In genomic region chr3:59049671-59050331, GRCh38 we compare ENCODE assay signal across 8 cellular contexts. TPM values are rescaled to one million over a fixed set of nuclear protein-coding genes. Genes with fewer than 3 reads are reported as not detected.
A peak's percentile ranks its signal among the peaks of the same experiment; 100 is the strongest.
DNase-seq lines count a peak whose midpoint lies in the region; ATAC-seq and TF ChIP-seq lines count a peak whose summit lies in the region.

TSS of gene CFAP20DC (minus strand) at chr3:59050025. CDS start at chr3:59049631, 394 bp downstream.

- H3K4me3 Mint-ChIP-seq in CD8-positive, alpha-beta memory T cell: peak within 1 kb of the TSS; percentile 58 to 86 (median 77)
- H3K4me3 Mint-ChIP-seq in activated T-cell treated with anti-CD3 and anti-CD28 coated beads, Interleukin-2, amount 50 U/mL, for 4 hours: peak within 1 kb of the TSS; percentile 75

- no peaks in the 10 kb centered on the region for H3K36me3 ChIP-seq in CD8-positive, alpha-beta memory T cell (ENCODE audit: insufficient read depth, low read length)
- H3K36me3 ChIP-seq in esophagus squamous epithelium (no peaks in the 10 kb centered on the region), muscle layer of duodenum (ENCODE audit: control insufficient read depth in 1 of 2, insufficient read depth in 2 of 2, low read length in 2 of 2) (no peaks in the 10 kb centered on the region)

- CTCF ChIA-PET in CD8-positive, alpha-beta memory T cell (lab: Charles Lee): no interaction called here

- ATAC-seq in GM19468 (IDR thresholded peaks at IDR 0.05; ENCODE audit: extremely low read depth, unreplicated experiment): peak; percentile 100
- ATAC-seq in activated T-cell treated with anti-CD3 and anti-CD28 coated beads, Interleukin-2, amount 50 U/mL, for 4 hours: peak; percentile 98 to 99

- peak; percentile 76 to 88 (median 77) for DNase-seq in CD8-positive, alpha-beta memory T cell
- DNase-seq in HPDE6-E6E7 (ENCODE audit: extremely low spot score): peak; percentile 66
- DNase-seq in NOMO-1 treated with dmso at 0.1 percent for 144 hours (lab: John Stamatoyannopoulos, UW; ENCODE audit: unreplicated experiment): peak; percentile 83
- peak; percentile 82 for DNase-seq in activated T-cell treated with anti-CD3 and anti-CD28 coated beads, Interleukin-2, amount 50 U/mL, for 4 hours
- peak; percentile 35 for DNase-seq in esophagus squamous epithelium (lab: John Stamatoyannopoulos, UW)
- peak; percentile 84 for DNase-seq in stimulated activated CD8-positive, alpha-beta memory T cell treated with anti-CD3 and anti-CD28 coated beads, Interleukin-7, amount 100 ng/mL, for 24 hours (ENCODE audit: low read depth)

- no peaks in the 10 kb centered on the region for H3K9me3 ChIP-seq in CD8-positive, alpha-beta memory T cell (ENCODE audit: low read length)
- H3K9me3 ChIP-seq in esophagus squamous epithelium: no peaks in the 10 kb centered on the region
- H3K9me3 ChIP-seq in muscle layer of duodenum (ENCODE audit: control insufficient read depth in 1 of 2, low read length in 2 of 2): no peaks in the 10 kb centered on the region

- peak within 1 kb of the TSS; percentile 32 for H3K27ac ChIP-seq in CD8-positive, alpha-beta memory T cell (ENCODE audit: low read depth, low read length)
- H3K27ac ChIP-seq in esophagus squamous epithelium: peak within 1 kb of the TSS; percentile 88 to 94 (median 90)
- H3K27ac ChIP-seq in muscle layer of duodenum (ENCODE audit: low read length): no peak within 1 kb of the TSS

- TF ChIP-seq CTCF in esophagus squamous epithelium (IDR thresholded peaks at IDR 0.05): peak in 1 of 6 experiments; percentile 12

- peaks cover 3 to 9% (median 5%) of the 10 kb centered on the region in 3 donors for H3K4me1 Mint-ChIP-seq in CD8-positive, alpha-beta memory T cell
- H3K4me1 Mint-ChIP-seq in activated T-cell treated with anti-CD3 and anti-CD28 coated beads, Interleukin-2, amount 50 U/mL, for 4 hours (ENCODE audit: low read depth): peaks cover 4% of the 10 kb centered on the region

- no peaks in the 10 kb centered on the region for H3K36me3 Mint-ChIP-seq in CD8-positive, alpha-beta memory T cell
- H3K36me3 Mint-ChIP-seq in activated T-cell treated with anti-CD3 and anti-CD28 coated beads, Interleukin-2, amount 50 U/mL, for 4 hours (ENCODE audit: insufficient read depth): no peaks in the 10 kb centered on the region

- intact Hi-C loops in esophagus squamous epithelium (cut with DNase I): no loop called here

- H3K27ac Mint-ChIP-seq in CD8-positive, alpha-beta memory T cell: peak within 1 kb of the TSS in 5 of 8 donors; percentile 15 to 85 (median 82)

- TF ChIP-seq POLR2A in esophagus squamous epithelium (IDR thresholded peaks at IDR 0.05): peak in 3 of 4 donors; percentile 81 to 93 (median 89)

- WGBS in esophagus squamous epithelium, 2 donors: 0% methylated on average over 6 of the region's 60 CpGs; no CpG with 5 or more reads in 1 of the 2 donors

- peaks cover 5% of the 10 kb centered on the region for H3K4me1 ChIP-seq in CD8-positive, alpha-beta memory T cell (ENCODE audit: insufficient read depth, low read length)
- H3K4me1 ChIP-seq in esophagus squamous epithelium (peaks cover 6 to 41% (median 9%) of the 10 kb centered on the region in 3 donors), muscle layer of duodenum (ENCODE audit: control insufficient read depth in 1 of 2, insufficient read depth in 2 of 2, low read length in 2 of 2) (peaks cover 0 to 6% of the 10 kb centered on the region in 2 donors)

- POLR2A ChIA-PET in CD8-positive, alpha-beta memory T cell (lab: Charles Lee): no interaction called here

- H3K9me3 Mint-ChIP-seq in CD8-positive, alpha-beta memory T cell: peaks cover 0 to 3% (median 0%) of the 10 kb centered on the region in 5 donors
- H3K9me3 Mint-ChIP-seq in activated T-cell treated with anti-CD3 and anti-CD28 coated beads, Interleukin-2, amount 50 U/mL, for 4 hours: no peaks in the 10 kb centered on the region

- H3K27me3 Mint-ChIP-seq in CD8-positive, alpha-beta memory T cell: peaks cover 0 to 6% of the 10 kb centered on the region in 2 donors
- no peaks in the 10 kb centered on the region for H3K27me3 Mint-ChIP-seq in activated T-cell treated with anti-CD3 and anti-CD28 coated beads, Interleukin-2, amount 50 U/mL, for 4 hours (ENCODE audit: low read depth)

- peak within 1 kb of the TSS; percentile 44 for H3K4me3 ChIP-seq in CD8-positive, alpha-beta memory T cell (ENCODE audit: low read length)
- H3K4me3 ChIP-seq in esophagus squamous epithelium (peak within 1 kb of the TSS; percentile 44 to 90 (median 68)), muscle layer of duodenum (ENCODE audit: low read depth in 1 of 2, low read length in 2 of 2) (peak within 1 kb of the TSS; percentile 54 to 84)

- no peaks in the 10 kb centered on the region for H3K27me3 ChIP-seq in CD8-positive, alpha-beta memory T cell (ENCODE audit: insufficient read depth, low read length, poor library complexity, severe bottlenecking)
- no peaks in the 10 kb centered on the region for H3K27me3 ChIP-seq in esophagus squamous epithelium
- H3K27me3 ChIP-seq in muscle layer of duodenum (ENCODE audit: low read depth, low read length): no peaks in the 10 kb centered on the region

RNA-seq across cellular contexts. Expression of gene CFAP20DC, which starts in this region (rescaled TPM):
- 1 to 10 TPM in 1 of 2 experiments, under 1 TPM in 1; 1.00 to 1.8 TPM for total RNA-seq in CD8-positive, alpha-beta memory T cell
- polyA plus RNA-seq in CD8-positive, alpha-beta memory T cell: not detected
- total RNA-seq in activated T-cell treated with anti-CD3 and anti-CD28 coated beads, Interleukin-2, amount 50 U/mL, for 4 hours: under 1 TPM; 0.16 to 0.38 (median 0.20) TPM
- 10 to 100 TPM in 3 of 4 donors, 1 to 10 TPM in 1; 9.8 to 15.5 (median 10.8) TPM for total RNA-seq in esophagus squamous epithelium

Comparison
In these comparisons a context has a peak if more than half of its experiments do, and no peak if none do; other contexts are left out.
1. Peak in DNase-seq and ATAC-seq in activated T-cell treated with anti-CD3 and anti-CD28 coated beads, Interleukin-2, amount 50 U/mL, for 4 hours; RNA of the gene not detected or under 1 TPM.